11 cellular contexts compared by ENCODE assay signal in genomic region chr11:70942593-70942992, GRCh38.
DNase-seq lines count a peak whose midpoint lies in the region; ATAC-seq and TF ChIP-seq lines count a peak whose summit lies in the region.
"Had no signal": no experiment of that assay in that cellular context is flagged by ENCODE, and none has a peak within 500 bp of the region (broad histone marks: within the 10 kb centered on the region; RNA-seq: fewer than 3 reads in every experiment).

No MANE protein-coding gene starts in this region.

- no peak for DNase-seq in AG09309 (ENCODE audit: low read depth)
- DNase-seq in DMS53 treated with DMSO at 0.1 percent for 48 hours (lab: John Stamatoyannopoulos, UW; ENCODE audit: unreplicated experiment), result peak; percentile 27
- peak; percentile 80 for DNase-seq in OCI-M1 (lab: John Stamatoyannopoulos, UW)
- DNase-seq in fibroblast of the aortic adventitia (ENCODE audit: low read depth), result no peak
- no peak for DNase-seq in mucosa of gallbladder (ENCODE audit: low spot score)
- no peak for DNase-seq in T1000 (lab: John Stamatoyannopoulos, UW)
- no peak for DNase-seq in GDM1 (lab: John Stamatoyannopoulos, UW)
- DNase-seq: activated T-cell treated with anti-CD3 and anti-CD28 coated beads for 4 hours, NCI-H1092 treated with DMSO at 0.1 percent for 48 hours had no signal

- peak; percentile 16 for TF ChIP-seq CTCF in AG09309 (IDR thresholded peaks at IDR 0.05; ENCODE audit: control insufficient read depth, insufficient read depth, low read depth, low read length, missing control alignments)
- TF ChIP-seq CTCF in fibroblast of the aortic adventitia (IDR thresholded peaks at IDR 0.05; ENCODE audit: insufficient read depth, low read length), result peak; percentile 16

- H3K4me3 ChIP-seq in AG09309 (ENCODE audit: control insufficient read depth, low read depth, low read length), result no peak overlapping the region
- H3K4me3 ChIP-seq in fibroblast of the aortic adventitia (ENCODE audit: low read depth, low read length), result no peak overlapping the region
- H3K4me3 ChIP-seq: SJSA1 had no signal

- ATAC-seq in HG03342 (IDR thresholded peaks at IDR 0.05; ENCODE audit: unreplicated experiment), result no peak

Comparison
In these comparisons a context has a peak if more than half of its experiments do, and no peak if none do; other contexts are left out.
1. DNase-seq: peak in DMS53 treated with DMSO at 0.1 percent for 48 hours (single experiment) and OCI-M1 (single experiment); none in AG09309 (single experiment), fibroblast of the aortic adventitia (single experiment), mucosa of gallbladder (single experiment), T1000 (single experiment) and GDM1 (single experiment).